In genomic region chr2:127293386-127293757, GRCh38 we compare ENCODE assay signal across 8 cellular contexts. TPM values are rescaled to one million over a fixed set of nuclear protein-coding genes. Genes with fewer than 3 reads are reported as not detected.
A peak's percentile ranks its signal among the peaks of the same experiment; 100 is the strongest.
DNase-seq lines count a peak whose midpoint lies in the region; ATAC-seq and TF ChIP-seq lines count a peak whose summit lies in the region.

No MANE protein-coding gene starts in this region.

- no peaks in the 10 kb centered on the region for H3K9me3 ChIP-seq in lower lobe of right lung

- H3K36me3 Mint-ChIP-seq in central memory CD8-positive, alpha-beta T cell (ENCODE audit: insufficient read depth), result peaks cover 34% of the 10 kb centered on the region

- peak; percentile 63 for DNase-seq in DMS 273 (lab: John Stamatoyannopoulos, UW; ENCODE audit: unreplicated experiment)
- DNase-seq in DMS 273 treated with DMSO at 0.1 percent for 48 hours (lab: John Stamatoyannopoulos, UW), result no peak
- DNase-seq in NCI-H2227 (lab: John Stamatoyannopoulos, UW; ENCODE audit: unreplicated experiment), result peak; percentile 61
- no peak for DNase-seq in central memory CD8-positive, alpha-beta T cell (ENCODE audit: low spot score in 2 of 2)
- peak; percentile 50 for DNase-seq in lower lobe of right lung
- DNase-seq in NCI-H510A treated with DMSO at 0.1 percent for 48 hours (lab: John Stamatoyannopoulos, UW), result no peak

- intact Hi-C loops in lower lobe of right lung (cut with DNase I), result no loop called here

- H3K4me1 ChIP-seq in lower lobe of right lung (peaks cover 16% of the 10 kb centered on the region), urinary bladder (ENCODE audit: insufficient read depth) (peaks cover 3% of the 10 kb centered on the region)

- peak overlapping the region; percentile 96 for H3K4me3 ChIP-seq in lower lobe of right lung
- peak overlapping the region; percentile 83 for H3K4me3 ChIP-seq in urinary bladder (ENCODE audit: low read depth, low read length)

- peak overlapping the region; percentile 99 for H3K4me3 Mint-ChIP-seq in central memory CD8-positive, alpha-beta T cell

- H3K4me1 Mint-ChIP-seq in central memory CD8-positive, alpha-beta T cell, result peaks cover 43% of the 10 kb centered on the region

- H3K9me3 Mint-ChIP-seq in central memory CD8-positive, alpha-beta T cell, result no peaks in the 10 kb centered on the region

- H3K27me3 ChIP-seq in lower lobe of right lung (ENCODE audit: low read depth), result no peaks in the 10 kb centered on the region

- TF ChIP-seq CTCF in lower lobe of right lung (IDR thresholded peaks at IDR 0.05), result no peak

- no peaks in the 10 kb centered on the region for H3K27me3 Mint-ChIP-seq in central memory CD8-positive, alpha-beta T cell

- ATAC-seq in central memory CD8-positive, alpha-beta T cell (replicated peaks; ENCODE audit: extremely low read depth, poor library complexity, severe bottlenecking), result peak; percentile 25
- peak; percentile 12 to 48 for ATAC-seq in lower lobe of right lung
- no peak for ATAC-seq in GM19452 (IDR thresholded peaks at IDR 0.05; ENCODE audit: unreplicated experiment)

- peak overlapping the region; percentile 97 for H3K27ac Mint-ChIP-seq in central memory CD8-positive, alpha-beta T cell (ENCODE audit: low read depth)

- 11% methylated on average over 13 of the region's 13 CpGs for WGBS in urinary bladder

- H3K36me3 ChIP-seq in lower lobe of right lung, result peaks cover 48% of the 10 kb centered on the region
- H3K36me3 ChIP-seq in urinary bladder (ENCODE audit: insufficient read depth), result peaks cover 10% of the 10 kb centered on the region

- H3K27ac ChIP-seq in lower lobe of right lung (peak overlapping the region; percentile 81), urinary bladder (ENCODE audit: low read depth) (no peak overlapping the region)

RNA-seq across cellular contexts. Expression of gene ERCC3, which starts 0.6 kb away (rescaled TPM):
- 34.7 TPM for total RNA-seq in lower lobe of right lung
- 36.0 TPM for total RNA-seq in urinary bladder
- 38.2 TPM for polyA plus RNA-seq in urinary bladder

Comparison
In these comparisons a context has a peak if more than half of its experiments do, and no peak if none do; other contexts are left out.
1. DNase-seq: peak in DMS 273 (single experiment), NCI-H2227 (single experiment) and lower lobe of right lung (single experiment); none in DMS 273 treated with DMSO at 0.1 percent for 48 hours (single experiment), central memory CD8-positive, alpha-beta T cell (0 of 2) and NCI-H510A treated with DMSO at 0.1 percent for 48 hours (single experiment).